In the genomic region with DNA sequence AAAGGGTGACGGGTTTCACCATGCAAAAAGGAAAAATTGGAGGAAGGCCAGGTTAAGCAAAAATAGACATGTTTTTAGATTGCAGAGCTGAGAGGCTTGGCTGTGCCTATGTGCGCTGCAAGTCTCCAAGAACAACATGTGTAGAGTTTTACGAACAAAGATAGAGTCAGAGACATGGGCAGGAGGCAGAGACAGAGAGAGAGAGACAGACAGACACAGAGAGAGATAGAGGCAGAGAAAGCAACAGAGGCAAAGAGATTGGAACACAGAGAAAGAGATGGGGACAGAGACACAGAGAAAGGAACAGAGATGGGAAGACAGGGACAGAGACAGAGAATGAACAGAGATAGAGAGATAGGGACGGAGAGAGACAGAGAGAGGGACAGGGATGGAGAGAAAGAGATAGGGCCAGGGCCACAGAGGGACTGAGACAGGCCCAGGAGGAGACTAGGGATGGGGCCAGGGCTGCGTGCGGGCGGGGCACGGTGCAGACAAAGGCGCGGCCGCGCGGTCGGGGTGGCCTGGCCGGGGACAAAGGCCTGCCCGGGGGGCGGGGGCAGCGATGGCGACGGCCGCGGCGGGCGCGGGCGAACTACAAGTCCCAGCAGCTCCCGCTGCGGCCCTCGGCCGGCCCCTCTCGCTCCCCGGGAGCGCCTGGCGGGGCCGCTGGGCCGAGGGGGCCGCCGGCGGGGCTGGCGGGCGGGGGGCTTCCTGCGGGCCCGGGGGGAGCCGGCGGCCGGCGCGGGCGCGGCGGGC, we compare ENCODE assay signal across 8 cellular contexts. TPM values are rescaled to one million over a fixed set of nuclear protein-coding genes. Genes with fewer than 3 reads are reported as not detected.
DNase-seq lines count a peak whose midpoint lies in the region; ATAC-seq and FAIRE-seq lines count a peak whose summit lies in the region.

A gene (plus strand): TSS at position 633 of the 756 bp plus-strand sequence. CDS start 3,140 bp downstream, outside the sequence.

- H3K9me3 ChIP-seq in adipocyte (ENCODE audit: control insufficient read depth, low read length): no peaks in the 10 kb centered on the region
- H3K9me3 ChIP-seq in neuronal stem cell (replicated peaks in 1 of 2; ENCODE audit: control insufficient read depth in 2 of 2, insufficient read depth in 1 of 2, low read depth in 1 of 2, low read length in 2 of 2): no peaks in the 10 kb centered on the region

- H3K36me3 ChIP-seq in adipocyte (ENCODE audit: control insufficient read depth, insufficient read depth, low read length, severe bottlenecking) (no peaks in the 10 kb centered on the region), neuronal stem cell (replicated peaks in 1 of 2; ENCODE audit: control insufficient read depth in 2 of 2, insufficient read depth in 2 of 2, low read length in 2 of 2) (peaks cover 1 to 18% of the 10 kb centered on the region in 2 donors)

- no peak within 1 kb of the TSS for H2BK15ac ChIP-seq in neuronal stem cell (ENCODE audit: low read length)

- no peaks in the 10 kb centered on the region for H3K27me3 ChIP-seq in adipocyte (replicated peaks; ENCODE audit: control insufficient read depth, insufficient read depth, low read length)
- H3K27me3 ChIP-seq in neuronal stem cell (ENCODE audit: control insufficient read depth in 3 of 3, insufficient read depth in 3 of 3, low read depth in 1 of 3, low read length in 3 of 3): no peaks in the 10 kb centered on the region

- ATAC-seq in Right ventricle myocardium inferior: peak; percentile 85
- no peak for ATAC-seq in HG02588 (IDR thresholded peaks at IDR 0.05; ENCODE audit: unreplicated experiment)
- ATAC-seq in HG03139 (IDR thresholded peaks at IDR 0.05; ENCODE audit: unreplicated experiment): no peak

- peak within 1 kb of the TSS; percentile 89 for H3K18ac ChIP-seq in neuronal stem cell (ENCODE audit: low read length)

- H3K23ac ChIP-seq in neuronal stem cell (ENCODE audit: low read depth, low read length, poor library complexity): peak within 1 kb of the TSS; percentile 62

- peak within 1 kb of the TSS; percentile 47 for H3K4ac ChIP-seq in neuronal stem cell (ENCODE audit: low read length)

- H4K8ac ChIP-seq in neuronal stem cell (ENCODE audit: low read depth, low read length): no peak within 1 kb of the TSS

- no peak within 1 kb of the TSS for H2BK5ac ChIP-seq in neuronal stem cell (ENCODE audit: low read length)

- H3K4me1 ChIP-seq in adipocyte (ENCODE audit: control insufficient read depth, insufficient read depth, low read length) (peaks cover 12% of the 10 kb centered on the region), neuronal stem cell (ENCODE audit: control insufficient read depth in 2 of 2, insufficient read depth in 1 of 2, low read depth in 1 of 2, low read length in 2 of 2) (peaks cover 10 to 11% of the 10 kb centered on the region in 2 donors)

- no peak for FAIRE-seq in GM19239 (lab: Jason Lieb, UNC)

- DNase-seq in AG20443 (ENCODE audit: low spot score) (peak; percentile 95), GM19239 (ENCODE audit: insufficient read length, low spot score) (peak; percentile 98), NCI-H82 treated with DMSO at 0.1 percent for 48 hours (lab: John Stamatoyannopoulos, UW; ENCODE audit: unreplicated experiment) (peak; percentile 12), adipocyte (ENCODE audit: low read depth) (peak; percentile 86), Right ventricle myocardium inferior (ENCODE audit: missing footprints) (peak; percentile 89), neuronal stem cell (ENCODE audit: low spot score) (peak; percentile 76)

- peak within 1 kb of the TSS; percentile 95 for H3K9ac ChIP-seq in adipocyte (ENCODE audit: low read length)
- peak within 1 kb of the TSS; percentile 83 for H3K9ac ChIP-seq in neuronal stem cell (ENCODE audit: low read depth, low read length, poor library complexity)

- H3K14ac ChIP-seq in neuronal stem cell (ENCODE audit: low read length): peak within 1 kb of the TSS; percentile 73

- peak within 1 kb of the TSS; percentile 43 for H2AK5ac ChIP-seq in neuronal stem cell (ENCODE audit: low read depth, low read length)

- peak within 1 kb of the TSS; percentile 85 for H2AFZ ChIP-seq in neuronal stem cell (ENCODE audit: low read length)

- peak within 1 kb of the TSS; percentile 79 for H3K4me2 ChIP-seq in neuronal stem cell (ENCODE audit: insufficient read depth, low read length, poor library complexity, severe bottlenecking)

- H3K4me3 ChIP-seq in adipocyte (ENCODE audit: low read length) (peak within 1 kb of the TSS; percentile 88), neuronal stem cell (ENCODE audit: low read length in 2 of 2) (peak within 1 kb of the TSS; percentile 78 to 82)

- peak within 1 kb of the TSS; percentile 25 for H2BK120ac ChIP-seq in neuronal stem cell (ENCODE audit: low read depth, low read length)

- intact Hi-C loops in Right ventricle myocardium inferior (cut with DNase I): loop anchor here (5.0 kb wide), 1 partner anchor 118 kb away; no protein-coding TSS in a partner anchor

- peaks cover 4% of the 10 kb centered on the region for H3K79me1 ChIP-seq in neuronal stem cell (ENCODE audit: low read depth, low read length)

- H4K91ac ChIP-seq in neuronal stem cell (ENCODE audit: low read depth, low read length, poor library complexity): peak within 1 kb of the TSS; percentile 7

- H2BK12ac ChIP-seq in neuronal stem cell (ENCODE audit: low read length): peak within 1 kb of the TSS; percentile 36

- H3K27ac ChIP-seq in neuronal stem cell (replicated peaks; ENCODE audit: low read length): no peak within 1 kb of the TSS

- WGBS in neuronal stem cell (ENCODE audit: extremely low coverage in 2 of 2, insufficient read length in 2 of 2, insufficient replicate concordance in 1 of 2), 2 donors: no CpG with 5 or more reads among the region's 51 CpGs

RNA-seq across cellular contexts. Expression of the gene that starts here (rescaled TPM):
- total RNA-seq in Right ventricle myocardium inferior: 89.6 TPM
- 109 TPM for polyA plus RNA-seq in neuronal stem cell (2013, experiment 1 of 2)
- 102 TPM for polyA plus RNA-seq in neuronal stem cell (2013, experiment 2 of 2)

Comparison
In these comparisons a context has a peak if more than half of its experiments do, and no peak if none do; other contexts are left out.
1. DNase-seq: peak in every context shown above with its lines; median percentile 98 in GM19239; 95 in AG20443; 89 in Right ventricle myocardium inferior; 86 in adipocyte; 76 in neuronal stem cell; 12 in NCI-H82 treated with DMSO at 0.1 percent for 48 hours.